Comparison of ENCODE assay signal across 10 cellular contexts in genomic region chr5:160926428-160926827, GRCh38.
DNase-seq lines count a peak whose midpoint lies in the region; ATAC-seq lines count a peak whose summit lies in the region.
"Had no signal": no experiment of that assay in that cellular context is flagged by ENCODE, and none has a peak within 500 bp of the region (broad histone marks: within the 10 kb centered on the region; RNA-seq: fewer than 3 reads in every experiment).

No MANE protein-coding gene starts in this region.

- H3K9me3 Mint-ChIP-seq in activated naive CD8-positive, alpha-beta T cell treated with anti-CD3 and anti-CD28 coated beads, Interleukin-2, amount 50 U/mL, for 24 hours: no peaks in the 10 kb centered on the region
- no peaks in the 10 kb centered on the region for H3K9me3 Mint-ChIP-seq in activated CD8-positive, alpha-beta T cell treated with anti-CD3 and anti-CD28 coated beads, Interleukin-2, amount 10 ng/mL, durations not matched to agents 7 days and 5 days (ENCODE audit: insufficient read depth)

- no peaks in the 10 kb centered on the region for H3K4me1 Mint-ChIP-seq in activated naive CD8-positive, alpha-beta T cell treated with anti-CD3 and anti-CD28 coated beads, Interleukin-2, amount 50 U/mL, for 24 hours
- no peaks in the 10 kb centered on the region for H3K4me1 Mint-ChIP-seq in activated CD8-positive, alpha-beta T cell treated with anti-CD3 and anti-CD28 coated beads, Interleukin-2, amount 10 ng/mL, durations not matched to agents 7 days and 5 days (ENCODE audit: low read depth)

- H3K27ac Mint-ChIP-seq in activated naive CD8-positive, alpha-beta T cell treated with anti-CD3 and anti-CD28 coated beads, Interleukin-2, amount 50 U/mL, for 24 hours: no peak overlapping the region
- no peak overlapping the region for H3K27ac Mint-ChIP-seq in activated CD8-positive, alpha-beta T cell treated with anti-CD3 and anti-CD28 coated beads, Interleukin-2, amount 10 ng/mL, durations not matched to agents 7 days and 5 days

- H3K27me3 Mint-ChIP-seq in activated naive CD8-positive, alpha-beta T cell treated with anti-CD3 and anti-CD28 coated beads, Interleukin-2, amount 50 U/mL, for 24 hours: peaks cover 2% of the 10 kb centered on the region
- H3K27me3 Mint-ChIP-seq in activated CD8-positive, alpha-beta T cell treated with anti-CD3 and anti-CD28 coated beads, Interleukin-2, amount 10 ng/mL, durations not matched to agents 7 days and 5 days (ENCODE audit: low read depth): no peaks in the 10 kb centered on the region

- no peaks in the 10 kb centered on the region for H3K36me3 Mint-ChIP-seq in activated naive CD8-positive, alpha-beta T cell treated with anti-CD3 and anti-CD28 coated beads, Interleukin-2, amount 50 U/mL, for 24 hours (ENCODE audit: low read depth)
- no peaks in the 10 kb centered on the region for H3K36me3 Mint-ChIP-seq in activated CD8-positive, alpha-beta T cell treated with anti-CD3 and anti-CD28 coated beads, Interleukin-2, amount 10 ng/mL, durations not matched to agents 7 days and 5 days (ENCODE audit: low read depth)

- CTCF ChIA-PET in activated CD8-positive, alpha-beta T cell treated with anti-CD3 and anti-CD28 coated beads, Interleukin-2, amount 10 ng/mL, durations not matched to agents 7 days and 5 days (lab: Charles Lee): no interaction called here

- DNase-seq in COR-L47 (lab: John Stamatoyannopoulos, UW) (peak; percentile 69), NCI-H128 (lab: John Stamatoyannopoulos, UW; ENCODE audit: unreplicated experiment) (peak; percentile 13), NOMO-1 treated with DMSO at 0.1 percent for 48 hours (lab: John Stamatoyannopoulos, UW; ENCODE audit: unreplicated experiment) (peak; percentile 69), kidney glomerular epithelial cell (lab: John Stamatoyannopoulos, UW) (peak; percentile 21), left lobe of liver (ENCODE audit: low spot score) (no peak)
- no peak for DNase-seq in activated naive CD8-positive, alpha-beta T cell treated with anti-CD3 and anti-CD28 coated beads, Interleukin-2, amount 50 U/mL, for 24 hours
- DNase-seq in activated CD8-positive, alpha-beta T cell treated with anti-CD3 and anti-CD28 coated beads, Interleukin-2, amount 10 ng/mL, durations not matched to agents 7 days and 5 days: no peak
- DNase-seq: NCI-H524, psoas muscle had no signal

- ATAC-seq in activated naive CD8-positive, alpha-beta T cell treated with anti-CD3 and anti-CD28 coated beads, Interleukin-2, amount 50 U/mL, for 24 hours: no peak
- ATAC-seq in HG03280 (IDR thresholded peaks at IDR 0.05; ENCODE audit: unreplicated experiment) (no peak), left lobe of liver (no peak)
- ATAC-seq in activated CD8-positive, alpha-beta T cell treated with anti-CD3 and anti-CD28 coated beads, Interleukin-2, amount 10 ng/mL, durations not matched to agents 7 days and 5 days: no peak

- no peak overlapping the region for H3K4me3 Mint-ChIP-seq in activated naive CD8-positive, alpha-beta T cell treated with anti-CD3 and anti-CD28 coated beads, Interleukin-2, amount 50 U/mL, for 24 hours
- H3K4me3 Mint-ChIP-seq in activated CD8-positive, alpha-beta T cell treated with anti-CD3 and anti-CD28 coated beads, Interleukin-2, amount 10 ng/mL, durations not matched to agents 7 days and 5 days: no peak overlapping the region

- POLR2A ChIA-PET in activated CD8-positive, alpha-beta T cell treated with anti-CD3 and anti-CD28 coated beads, Interleukin-2, amount 10 ng/mL, durations not matched to agents 7 days and 5 days (lab: Charles Lee): no interaction called here

Comparison
In these comparisons a context has a peak if more than half of its experiments do, and no peak if none do; other contexts are left out.
1. DNase-seq: peak in COR-L47 (single experiment), NCI-H128 (single experiment), NOMO-1 treated with DMSO at 0.1 percent for 48 hours (single experiment) and kidney glomerular epithelial cell (single experiment); none in activated naive CD8-positive, alpha-beta T cell treated with anti-CD3 and anti-CD28 coated beads, Interleukin-2, amount 50 U/mL, for 24 hours (single experiment), activated CD8-positive, alpha-beta T cell treated with anti-CD3 and anti-CD28 coated beads, Interleukin-2, amount 10 ng/mL, durations not matched to agents 7 days and 5 days (single experiment) and left lobe of liver (single experiment).